ENCODE assay signal across 8 cellular contexts in the genomic region with DNA sequence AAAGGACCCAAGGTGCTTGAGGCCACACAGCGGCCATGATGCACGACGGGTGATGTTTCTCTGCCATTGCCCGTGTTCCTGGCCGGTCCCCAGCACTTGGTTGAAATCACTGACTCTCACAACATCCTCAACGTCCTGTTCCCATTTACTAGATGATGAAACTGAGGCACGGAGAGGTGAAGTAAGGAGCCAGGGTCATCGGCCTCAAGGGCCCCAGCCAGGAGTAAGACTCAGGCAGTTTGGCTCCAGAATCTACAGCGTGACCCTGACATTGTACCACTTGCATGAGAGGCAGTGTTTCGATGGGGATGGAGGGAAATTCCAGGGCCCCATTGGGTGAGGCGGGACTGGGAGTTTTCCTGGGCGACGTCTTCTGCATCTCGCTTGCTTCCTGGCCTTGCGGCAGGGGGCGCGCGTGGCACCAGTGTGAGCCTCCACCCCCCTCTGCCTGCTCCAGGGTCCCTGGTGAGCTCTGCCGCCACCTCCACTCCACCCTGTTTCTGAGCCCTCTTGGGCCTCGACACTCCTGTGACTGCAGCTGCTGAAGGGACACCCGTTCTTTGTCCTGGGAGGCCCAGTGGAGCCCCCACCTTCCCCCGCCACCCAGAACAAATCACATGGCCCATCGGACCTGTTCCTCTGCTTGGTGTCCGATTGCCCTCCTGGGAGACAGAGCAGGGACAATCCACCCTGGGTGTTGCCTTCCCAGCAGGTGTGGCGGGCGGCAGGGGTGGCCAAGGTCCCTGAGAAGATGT.
DNase-seq lines count a peak whose midpoint lies in the region; ATAC-seq, FAIRE-seq and TF ChIP-seq lines count a peak whose summit lies in the region.

No MANE protein-coding gene starts in this region.

- FAIRE-seq in HTR-8/SVneo (lab: Jason Lieb, UNC) = no peak

- H3K27me3 ChIP-seq in H7 (ENCODE audit: control insufficient read depth, insufficient read depth, low read length) (no peaks in the 10 kb centered on the region), SU-DHL-6 (ENCODE audit: low read length) (no peaks in the 10 kb centered on the region), lower lobe of right lung (ENCODE audit: low read depth) (no peaks in the 10 kb centered on the region), osteoblast (ENCODE audit: insufficient read depth, low read length) (no peaks in the 10 kb centered on the region)

- H4K20me1 ChIP-seq in SU-DHL-6 (ENCODE audit: low read depth, low read length) = no peaks in the 10 kb centered on the region
- peaks cover 31% of the 10 kb centered on the region for H4K20me1 ChIP-seq in osteoblast (ENCODE audit: insufficient read depth, low read length)

- H3K4me1 ChIP-seq in lower lobe of right lung = peaks cover 28% of the 10 kb centered on the region
- no peaks in the 10 kb centered on the region for H3K4me1 ChIP-seq in osteoblast (ENCODE audit: insufficient read depth, low read length)

- H3K4me2 ChIP-seq in SU-DHL-6 (ENCODE audit: low read depth, low read length, poor library complexity, severe bottlenecking) = no peak overlapping the region
- no peak overlapping the region for H3K4me2 ChIP-seq in osteoblast (ENCODE audit: insufficient read depth, low read length)

- peak; percentile 48 to 49 for ATAC-seq in lower lobe of right lung
- ATAC-seq in GM19455 (IDR thresholded peaks at IDR 0.05; ENCODE audit: unreplicated experiment) = no peak
- no peak for ATAC-seq in GM18505 (IDR thresholded peaks at IDR 0.05; ENCODE audit: unreplicated experiment)

- H3K9me3 ChIP-seq in SU-DHL-6 (ENCODE audit: insufficient read depth, low read length) (no peaks in the 10 kb centered on the region), lower lobe of right lung (no peaks in the 10 kb centered on the region), osteoblast (ENCODE audit: low read depth, low read length) (no peaks in the 10 kb centered on the region)

- TF ChIP-seq POLR2A in GM18505 (IDR thresholded peaks at IDR 0.05; ENCODE audit: borderline replicate concordance, extremely low read depth, insufficient read depth, insufficient read length) = no peak

- H3F3A ChIP-seq in SU-DHL-6 (ENCODE audit: insufficient read depth) = no peaks in the 10 kb centered on the region

- DNase-seq in CD1c-positive myeloid dendritic cell (ENCODE audit: extremely low spot score) (peak; percentile 5), H7 (peak; percentile 93), lower lobe of right lung (peak; percentile 75), osteoblast (ENCODE audit: insufficient read length, low spot score, missing footprints) (no peak), HTR-8/SVneo (ENCODE audit: insufficient read length, low spot score) (no peak)

- no peak overlapping the region for H3K27ac ChIP-seq in SU-DHL-6 (ENCODE audit: low read depth, low read length)
- no peak overlapping the region for H3K27ac ChIP-seq in lower lobe of right lung
- no peak overlapping the region for H3K27ac ChIP-seq in osteoblast (ENCODE audit: low read depth, low read length)

- no peak overlapping the region for H3K4me3 ChIP-seq in H7 (ENCODE audit: insufficient read depth, low read depth, low read length)
- H3K4me3 ChIP-seq in SU-DHL-6 (ENCODE audit: insufficient read depth, low read length, poor library complexity, severe bottlenecking) = no peak overlapping the region
- no peak overlapping the region for H3K4me3 ChIP-seq in lower lobe of right lung
- H3K4me3 ChIP-seq in osteoblast (ENCODE audit: insufficient read depth, low read length) = no peak overlapping the region

- intact Hi-C loops in lower lobe of right lung (cut with DNase I) = no loop called here

- peak; percentile 36 for TF ChIP-seq CTCF in SU-DHL-6 (IDR thresholded peaks at IDR 0.05; ENCODE audit: insufficient read depth, low read length, poor library complexity, severe bottlenecking)
- peak; percentile 34 for TF ChIP-seq CTCF in lower lobe of right lung (IDR thresholded peaks at IDR 0.05)
- no peak for TF ChIP-seq CTCF in osteoblast (IDR thresholded peaks at IDR 0.05; ENCODE audit: extremely low read depth, low read depth, low read length)

- H2AFZ ChIP-seq in SU-DHL-6 (ENCODE audit: low read depth, low read length, severe bottlenecking) (no peak overlapping the region), osteoblast (ENCODE audit: low read length) (no peak overlapping the region)

- no peaks in the 10 kb centered on the region for H3K36me3 ChIP-seq in H7 (replicated peaks; ENCODE audit: control insufficient read depth, insufficient read depth, low read length)
- H3K36me3 ChIP-seq in SU-DHL-6 (ENCODE audit: low read length) = no peaks in the 10 kb centered on the region
- no peaks in the 10 kb centered on the region for H3K36me3 ChIP-seq in lower lobe of right lung
- no peaks in the 10 kb centered on the region for H3K36me3 ChIP-seq in osteoblast (ENCODE audit: insufficient read depth, low read length)

- H3K9me2 ChIP-seq in SU-DHL-6 (replicated peaks; ENCODE audit: insufficient read depth, low read length) = no peaks in the 10 kb centered on the region

- H3K79me2 ChIP-seq in SU-DHL-6 (ENCODE audit: insufficient read depth, low read length) (no peaks in the 10 kb centered on the region), osteoblast (ENCODE audit: insufficient read depth, low read length) (no peaks in the 10 kb centered on the region)

- H3K9ac ChIP-seq in SU-DHL-6 (ENCODE audit: low read length) = no peak overlapping the region

Comparison
In these comparisons a context has a peak if more than half of its experiments do, and no peak if none do; other contexts are left out.
1. DNase-seq: peak in CD1c-positive myeloid dendritic cell (single experiment), H7 (single experiment) and lower lobe of right lung (single experiment); none in osteoblast (single experiment) and HTR-8/SVneo (single experiment).
2. ATAC-seq: peak in lower lobe of right lung (2 of 2); none in GM19455 (single experiment) and GM18505 (single experiment).